Comparison of ENCODE assay signal across 10 cellular contexts in genomic region chr14:106808907-106809306, GRCh38.
"Had no signal": no experiment of that assay in that cellular context is flagged by ENCODE, and none has a peak within 500 bp of the region (broad histone marks: within the 10 kb centered on the region; RNA-seq: fewer than 3 reads in every experiment).

No MANE protein-coding gene starts in this region.

- H3K4me1 Mint-ChIP-seq: GM23338, H9 had no signal

- H3K27ac ChIP-seq: HL-60, KMS-11 had no signal

- FAIRE-seq: H1, H54, HepG2 had no signal

- H3K27ac Mint-ChIP-seq: GM23338, H9, IgD-negative memory B cell had no signal

- DNase-seq: H9, HCEC 1CT, KBM-7 had no signal

- ATAC-seq: GM23338 had no signal

- H3K4me3 Mint-ChIP-seq: GM23338, H9 had no signal

- H3K9me3 Mint-ChIP-seq: IgD-negative memory B cell had no signal

- H3K4me3 ChIP-seq: GM23338 had no signal

- H3K27me3 Mint-ChIP-seq: IgD-negative memory B cell had no signal
